Comparison of ENCODE assay signal across 23 cellular contexts in the genomic region with DNA sequence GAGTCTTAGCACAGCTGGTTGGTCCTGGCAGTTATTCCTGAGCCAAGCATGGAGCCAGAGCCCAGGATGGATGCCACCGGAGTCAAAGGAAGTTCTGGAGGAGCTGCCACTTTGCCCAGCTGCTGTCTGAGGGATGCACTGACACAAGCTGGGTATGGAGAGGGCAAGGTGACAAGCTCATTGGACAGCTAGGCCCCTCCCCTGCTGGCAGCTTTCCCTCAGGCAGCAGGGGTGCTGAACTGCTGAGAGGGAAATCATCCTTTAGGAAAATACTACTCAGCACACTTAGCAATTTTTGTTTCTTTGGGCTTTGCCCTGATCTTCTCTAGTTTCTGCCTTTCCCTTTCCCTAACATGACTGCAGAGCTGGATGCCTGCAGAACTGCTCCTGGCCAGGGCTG.
A peak's percentile ranks its signal among the peaks of the same experiment; 100 is the strongest.
DNase-seq lines count a peak whose midpoint lies in the region; ATAC-seq and TF ChIP-seq lines count a peak whose summit lies in the region.
"Had no signal": no experiment of that assay in that cellular context is flagged by ENCODE, and none has a peak within 500 bp of the region (broad histone marks: within the 10 kb centered on the region; RNA-seq: fewer than 3 reads in every experiment).

No MANE protein-coding gene starts in this region.

- no peaks in the 10 kb centered on the region; a peak in 1 of 5 replicates for H3K9me3 Mint-ChIP-seq in H9
- no peaks in the 10 kb centered on the region for H3K9me3 Mint-ChIP-seq in stimulated activated naive CD8-positive, alpha-beta T cell treated with anti-CD3 and anti-CD28 coated beads, Interleukin-15, amount 100 ng/mL, for 72 hours
- H3K9me3 Mint-ChIP-seq: T-helper 2 cell treated with Interferon-gamma antibody and Interleukin-4, amounts not matched to agents 5 μg/mL and 100 μg/mL, for 36 hours had no signal

- H3K27ac ChIP-seq in H9 (ENCODE audit: insufficient read length, low read depth, low read length) (no peak overlapping the region), ovary (no peak overlapping the region)
- H3K27ac ChIP-seq: cardiac muscle cell, HL-60, right atrium auricular region, vagina, WERI-Rb-1 had no signal

- no peak overlapping the region for H2BK5ac ChIP-seq in H9 (ENCODE audit: insufficient read length, low read length)

- no peak overlapping the region for H3K4me3 ChIP-seq in ovary
- H3K4me3 ChIP-seq in mucosa of descending colon: no peak overlapping the region
- H3K4me3 ChIP-seq: cardiac muscle cell, right atrium auricular region, vagina had no signal

- no peaks in the 10 kb centered on the region; a peak in 1 of 7 replicates for H3K36me3 Mint-ChIP-seq in H9 (ENCODE audit: insufficient read depth in 1 of 3, low read depth in 3 of 3)

- 0 out of 2 replicates have a peak overlapping the region, but pooled peaks have one; percentile 37 for H2BK15ac ChIP-seq in H9 (ENCODE audit: low read depth, low read length)

- no peak overlapping the region for H3K23ac ChIP-seq in H9 (ENCODE audit: insufficient read length, low read depth, low read length)

- H3K79me2 ChIP-seq in H9 (ENCODE audit: insufficient read depth, low read length): no peaks in the 10 kb centered on the region

- no peak overlapping the region for H3T11ph ChIP-seq in H9 (ENCODE audit: low read length)

- no peak overlapping the region for H3K4me3 Mint-ChIP-seq in H9
- H3K4me3 Mint-ChIP-seq in stimulated activated naive CD8-positive, alpha-beta T cell treated with anti-CD3 and anti-CD28 coated beads, Interleukin-15, amount 100 ng/mL, for 72 hours: no peak overlapping the region
- H3K4me3 Mint-ChIP-seq: T-helper 2 cell treated with Interferon-gamma antibody and Interleukin-4, amounts not matched to agents 5 μg/mL and 100 μg/mL, for 36 hours had no signal

- DNase-seq in NCI-H1092 treated with DMSO at 0.1 percent for 48 hours (lab: John Stamatoyannopoulos, UW) (peak; percentile 47), NCI-H1092 (lab: John Stamatoyannopoulos, UW) (no peak), H9 (no peak), NCI-H69 (lab: John Stamatoyannopoulos, UW) (peak; percentile 91), ovary (peak in 4 of 5 donors; percentile 35 to 65 (median 52)), LoVo (ENCODE audit: low spot score) (no peak), mucosa of descending colon (no peak)
- no peak for DNase-seq in stimulated activated naive CD8-positive, alpha-beta T cell treated with anti-CD3 and anti-CD28 coated beads, Interleukin-15, amount 100 ng/mL, for 72 hours
- DNase-seq: activated gamma-delta T cell; BE2C; Caco-2; dermis blood vessel endothelial cell; GDM1; hippocampal formation; NCI-H1930; SK-N-SH; stimulated activated CD4-positive, alpha-beta T cell treated with anti-CD3 and anti-CD28 coated beads, Interleukin-12 subunit alpha, Interleukin-12 subunit beta, amount 100 ng/mL, for 4 hours; WERI-Rb-1 had no signal

- H2AFZ ChIP-seq in H9 (ENCODE audit: low read length): no peak overlapping the region

- no peak overlapping the region for H3K4me2 ChIP-seq in H9 (ENCODE audit: insufficient read depth, insufficient read length, low read length)
- H3K4me2 ChIP-seq: SK-N-SH had no signal

- H3K9me3 ChIP-seq in H9 (ENCODE audit: control insufficient read depth, low read depth, low read length) (no peaks in the 10 kb centered on the region), ovary (no peaks in the 10 kb centered on the region), mucosa of descending colon (no peaks in the 10 kb centered on the region)
- H3K9me3 ChIP-seq: BE2C, Caco-2, right atrium auricular region, SK-N-SH, vagina had no signal

- no peaks in the 10 kb centered on the region for H3K23me2 ChIP-seq in H9 (ENCODE audit: insufficient read length, low read depth, low read length, poor library complexity, severe bottlenecking)

- no peak overlapping the region for H3K14ac ChIP-seq in H9 (ENCODE audit: insufficient read depth, low read length)

- no peak overlapping the region for H4K8ac ChIP-seq in H9 (replicated peaks; ENCODE audit: insufficient read length, low read depth, low read length)

- intact Hi-C loops in ovary (cut with DNase I) (no loop called here), mucosa of descending colon (cut with DNase I, micrococcal nuclease) (no loop called here)

- no peak overlapping the region for H3K9ac ChIP-seq in H9 (ENCODE audit: extremely low read depth, insufficient read length, low read length)
- H3K9ac ChIP-seq: SK-N-SH had no signal

- H3K36me3 ChIP-seq in ovary: no peaks in the 10 kb centered on the region
- no peaks in the 10 kb centered on the region for H3K36me3 ChIP-seq in mucosa of descending colon (ENCODE audit: low read depth)
- H3K36me3 ChIP-seq: BE2C, cardiac muscle cell, right atrium auricular region, vagina, WERI-Rb-1 had no signal

- H4K91ac ChIP-seq in H9 (ENCODE audit: insufficient read length, low read depth, low read length): no peak overlapping the region

- no CpG with 5 or more reads among the region's 1 CpG for WGBS in H9 (ENCODE audit: extremely low coverage, insufficient read length, low lambda C conversion rate)
- WGBS in ovary, 3 donors: 88 to 100% (median 91%) methylated on average over 1 of the region's 1 CpG

- H2AK5ac ChIP-seq in H9 (ENCODE audit: insufficient read length, low read length): no peak overlapping the region

- no peak overlapping the region for H2BK120ac ChIP-seq in H9 (ENCODE audit: low read depth, low read length, poor library complexity, severe bottlenecking)

- ATAC-seq in stimulated activated naive CD8-positive, alpha-beta T cell treated with anti-CD3 and anti-CD28 coated beads, Interleukin-15, amount 100 ng/mL, for 72 hours: no peak
- ATAC-seq in mucosa of descending colon: no peak

- H3K27ac Mint-ChIP-seq in H9: no peak overlapping the region
- H3K27ac Mint-ChIP-seq in stimulated activated naive CD8-positive, alpha-beta T cell treated with anti-CD3 and anti-CD28 coated beads, Interleukin-15, amount 100 ng/mL, for 72 hours: peak overlapping the region in 1 of 2 donors; percentile 49
- H3K27ac Mint-ChIP-seq: T-helper 2 cell treated with Interferon-gamma antibody and Interleukin-4, amounts not matched to agents 5 μg/mL and 100 μg/mL, for 36 hours had no signal

- peaks cover 3% of the 10 kb centered on the region; the same call in 1 of the 2 replicates for H3K4me1 ChIP-seq in H9 (ENCODE audit: insufficient read depth, low read length)
- no peaks in the 10 kb centered on the region for H3K4me1 ChIP-seq in ovary (ENCODE audit: insufficient read depth)
- H3K4me1 ChIP-seq in mucosa of descending colon (ENCODE audit: low read depth): no peaks in the 10 kb centered on the region
- H3K4me1 ChIP-seq: Caco-2, right atrium auricular region, vagina had no signal

- H2BK20ac ChIP-seq in H9 (ENCODE audit: low read depth, low read length, poor library complexity, severe bottlenecking): no peak overlapping the region

- H3K27me3 Mint-ChIP-seq in H9 (ENCODE audit: low read depth): peaks cover under 1% of the 10 kb centered on the region; the same call in 1 of the 2 replicates
- H3K27me3 Mint-ChIP-seq in stimulated activated naive CD8-positive, alpha-beta T cell treated with anti-CD3 and anti-CD28 coated beads, Interleukin-15, amount 100 ng/mL, for 72 hours: no peaks in the 10 kb centered on the region

- no peak for TF ChIP-seq CTCF in H9 (conservative IDR thresholded peaks at IDR 0.05)
- no peak for TF ChIP-seq CTCF in ovary (IDR thresholded peaks at IDR 0.05)
- TF ChIP-seq CTCF in mucosa of descending colon (IDR thresholded peaks at IDR 0.05): no peak

- no peaks in the 10 kb centered on the region for H4K20me1 ChIP-seq in H9 (ENCODE audit: control insufficient read depth, insufficient read depth, insufficient read length)

- H3K56ac ChIP-seq in H9 (ENCODE audit: insufficient read length, low read depth, low read length): no peak overlapping the region

- no peak overlapping the region for H2BK12ac ChIP-seq in H9 (ENCODE audit: insufficient read length, low read depth, low read length)

- no peak for TF ChIP-seq EP300 in ovary (IDR thresholded peaks at IDR 0.05)

- peaks cover 23 to 26% of the 10 kb centered on the region in 2 experiments for H3K4me1 Mint-ChIP-seq in H9
- peaks cover 34% of the 10 kb centered on the region for H3K4me1 Mint-ChIP-seq in stimulated activated naive CD8-positive, alpha-beta T cell treated with anti-CD3 and anti-CD28 coated beads, Interleukin-15, amount 100 ng/mL, for 72 hours

- H4K5ac ChIP-seq in H9 (ENCODE audit: insufficient read length, low read depth, low read length): no peak overlapping the region

- H3K27me3 ChIP-seq in H9 (ENCODE audit: insufficient read depth, low read length): no peaks in the 10 kb centered on the region
- H3K27me3 ChIP-seq in ovary: no peaks in the 10 kb centered on the region
- H3K27me3 ChIP-seq: BE2C, cardiac muscle cell, right atrium auricular region, vagina had no signal

- H3K4ac ChIP-seq in H9 (ENCODE audit: low read depth, low read length): no peak overlapping the region

- no peak for TF ChIP-seq POLR2A in ovary (IDR thresholded peaks at IDR 0.05)

- H3K79me1 ChIP-seq in H9 (ENCODE audit: insufficient read depth, low read depth, low read length, poor library complexity, severe bottlenecking): no peaks in the 10 kb centered on the region

- no peak overlapping the region for H3K18ac ChIP-seq in H9 (ENCODE audit: insufficient read length, low read depth, low read length)

Comparison
In these comparisons a context has a peak if more than half of its experiments do, and no peak if none do; other contexts are left out.
1. DNase-seq: peak in NCI-H1092 treated with DMSO at 0.1 percent for 48 hours (single experiment), NCI-H69 (single experiment) and ovary (4 of 5); none in NCI-H1092 (single experiment), H9 (single experiment), LoVo (single experiment), stimulated activated naive CD8-positive, alpha-beta T cell treated with anti-CD3 and anti-CD28 coated beads, Interleukin-15, amount 100 ng/mL, for 72 hours (0 of 2) and mucosa of descending colon (0 of 3).